In genomic region chr15:27601239-27601942, GRCh38 we compare ENCODE assay signal across 16 cellular contexts.
DNase-seq lines count a peak whose midpoint lies in the region; ATAC-seq and TF ChIP-seq lines count a peak whose summit lies in the region.
"Had no signal": no experiment of that assay in that cellular context is flagged by ENCODE, and none has a peak within 500 bp of the region (broad histone marks: within the 10 kb centered on the region; RNA-seq: fewer than 3 reads in every experiment).

No MANE protein-coding gene starts in this region.

- no peak for TF ChIP-seq POLR2A in heart left ventricle (IDR thresholded peaks at IDR 0.05)

- H3K36me3 ChIP-seq in BLaER1 = no peaks in the 10 kb centered on the region
- H3K36me3 ChIP-seq in PC-3 (ENCODE audit: low read depth, low read length) = no peaks in the 10 kb centered on the region
- H3K36me3 ChIP-seq in hepatocyte (replicated peaks; ENCODE audit: insufficient read depth, low read depth) = no peaks in the 10 kb centered on the region
- no peaks in the 10 kb centered on the region for H3K36me3 ChIP-seq in heart left ventricle
- H3K36me3 ChIP-seq: tibial nerve had no signal

- no peak overlapping the region for H3K4me3 Mint-ChIP-seq in activated CD4-positive, alpha-beta T cell treated with anti-CD3 and anti-CD28 coated beads, Interleukin-2, amount 10 ng/mL, durations not matched to agents 7 days and 5 days
- H3K4me3 Mint-ChIP-seq in activated naive CD4-positive, alpha-beta T cell treated with anti-CD3 and anti-CD28 coated beads, Interleukin-2, amount 10 ng/mL, durations not matched to agents 7 days and 5 days = no peak overlapping the region
- H3K4me3 Mint-ChIP-seq: activated naive CD8-positive, alpha-beta T cell treated with anti-CD3 and anti-CD28 coated beads, Interleukin-2, amount 50 U/mL, for 24 hours; activated T-cell treated with anti-CD3 and anti-CD28 coated beads, Interleukin-2, amount 50 U/mL, for 4 hours had no signal

- no TSS peak for BruUV-seq in PC-3 (replicated peaks; lab: Mats Ljungman, UMichigan)

- POLR2A ChIA-PET in PC-3 (lab: Charles Lee; ENCODE audit: unreplicated experiment) = no interaction called here
- POLR2A ChIA-PET in activated CD4-positive, alpha-beta T cell treated with anti-CD3 and anti-CD28 coated beads, Interleukin-2, amount 10 ng/mL, durations not matched to agents 7 days and 5 days (lab: Charles Lee) = no interaction called here

- H3K9me3 Mint-ChIP-seq in activated CD4-positive, alpha-beta T cell treated with anti-CD3 and anti-CD28 coated beads, Interleukin-2, amount 10 ng/mL, durations not matched to agents 7 days and 5 days = peaks cover 5% of the 10 kb centered on the region
- H3K9me3 Mint-ChIP-seq in activated naive CD4-positive, alpha-beta T cell treated with anti-CD3 and anti-CD28 coated beads, Interleukin-2, amount 10 ng/mL, durations not matched to agents 7 days and 5 days = peaks cover 40% of the 10 kb centered on the region

- H3K27me3 ChIP-seq in BLaER1 (no peaks in the 10 kb centered on the region), PC-3 (ENCODE audit: low read length) (no peaks in the 10 kb centered on the region), hepatocyte (no peaks in the 10 kb centered on the region), heart left ventricle (no peaks in the 10 kb centered on the region)
- H3K27me3 ChIP-seq: tibial nerve had no signal

- H3K4me3 ChIP-seq in BLaER1 (no peak overlapping the region), PC-3 (ENCODE audit: low read length) (no peak overlapping the region), hepatocyte (no peak overlapping the region), heart left ventricle (no peak overlapping the region)
- H3K4me3 ChIP-seq in Jurkat, Clone E6-1 (ENCODE audit: low read length) = no peak overlapping the region
- H3K4me3 ChIP-seq: tibial nerve had no signal

- no peak for TF ChIP-seq CTCF in PC-3 (conservative IDR thresholded peaks at IDR 0.05; ENCODE audit: low read depth, low read length)
- TF ChIP-seq CTCF in hepatocyte (IDR thresholded peaks at IDR 0.05; ENCODE audit: poor library complexity) = no peak
- no peak for TF ChIP-seq CTCF in heart left ventricle (IDR thresholded peaks at IDR 0.05)

- no peaks in the 10 kb centered on the region for H3K4me1 Mint-ChIP-seq in activated CD4-positive, alpha-beta T cell treated with anti-CD3 and anti-CD28 coated beads, Interleukin-2, amount 10 ng/mL, durations not matched to agents 7 days and 5 days
- H3K4me1 Mint-ChIP-seq in activated naive CD4-positive, alpha-beta T cell treated with anti-CD3 and anti-CD28 coated beads, Interleukin-2, amount 10 ng/mL, durations not matched to agents 7 days and 5 days = no peaks in the 10 kb centered on the region
- H3K4me1 Mint-ChIP-seq: activated naive CD8-positive, alpha-beta T cell treated with anti-CD3 and anti-CD28 coated beads, Interleukin-2, amount 50 U/mL, for 24 hours had no signal

- no peaks in the 10 kb centered on the region for H3K36me3 Mint-ChIP-seq in activated CD4-positive, alpha-beta T cell treated with anti-CD3 and anti-CD28 coated beads, Interleukin-2, amount 10 ng/mL, durations not matched to agents 7 days and 5 days (ENCODE audit: low read depth)
- H3K36me3 Mint-ChIP-seq in activated naive CD4-positive, alpha-beta T cell treated with anti-CD3 and anti-CD28 coated beads, Interleukin-2, amount 10 ng/mL, durations not matched to agents 7 days and 5 days = no peaks in the 10 kb centered on the region

- H3K4me1 ChIP-seq in BLaER1 (peaks cover 23% of the 10 kb centered on the region), PC-3 (ENCODE audit: insufficient read depth, low read length) (no peaks in the 10 kb centered on the region), hepatocyte (ENCODE audit: insufficient read depth) (no peaks in the 10 kb centered on the region), heart left ventricle (no peaks in the 10 kb centered on the region)
- H3K4me1 ChIP-seq: tibial nerve had no signal

- ATAC-seq in PC-3 = no peak
- ATAC-seq in heart left ventricle = no peak
- ATAC-seq: activated naive CD8-positive, alpha-beta T cell treated with anti-CD3 and anti-CD28 coated beads, Interleukin-2, amount 50 U/mL, for 24 hours; activated T-cell treated with anti-CD3 and anti-CD28 coated beads, Interleukin-2, amount 50 U/mL, for 4 hours had no signal

- peak; percentile 95 for DNase-seq in Jurkat, Clone E6-1 (ENCODE audit: low read depth, low spot score)
- DNase-seq in PC-3 (peak; percentile 51), hepatocyte (ENCODE audit: low spot score) (peak; percentile 12), heart left ventricle (no peak), AG08396 (ENCODE audit: low spot score) (no peak)
- no peak for DNase-seq in activated CD4-positive, alpha-beta T cell treated with anti-CD3 and anti-CD28 coated beads, Interleukin-2, amount 10 ng/mL, durations not matched to agents 7 days and 5 days
- DNase-seq in activated naive CD4-positive, alpha-beta T cell treated with anti-CD3 and anti-CD28 coated beads, Interleukin-2, amount 10 ng/mL, durations not matched to agents 7 days and 5 days = no peak
- DNase-seq: activated CD4-positive, alpha-beta T cell treated with anti-CD3 and anti-CD28 coated beads for 1 hour; activated naive CD8-positive, alpha-beta T cell treated with anti-CD3 and anti-CD28 coated beads, Interleukin-2, amount 50 U/mL, for 24 hours; activated T-cell treated with anti-CD3 and anti-CD28 coated beads, Interleukin-2, amount 50 U/mL, for 4 hours; cerebellar nuclear complex; H7; islet precursor cell; T-helper 2 cell had no signal

- H3K9me2 ChIP-seq in PC-3 (replicated peaks; ENCODE audit: low read length) (no peaks in the 10 kb centered on the region), hepatocyte (replicated peaks; ENCODE audit: insufficient read depth) (no peaks in the 10 kb centered on the region)

- H3F3A ChIP-seq in PC-3 (ENCODE audit: low read length, unreplicated experiment) = no peaks in the 10 kb centered on the region

- peaks cover 13% of the 10 kb centered on the region for H3K9me3 ChIP-seq in BLaER1
- peaks cover 6% of the 10 kb centered on the region for H3K9me3 ChIP-seq in PC-3 (ENCODE audit: low read length)
- H3K9me3 ChIP-seq in hepatocyte (ENCODE audit: low read depth) = no peaks in the 10 kb centered on the region
- H3K9me3 ChIP-seq in heart left ventricle = peaks cover 0 to 10% (median 0%) of the 10 kb centered on the region in 12 donors
- H3K9me3 ChIP-seq: tibial nerve had no signal

- H4K20me1 ChIP-seq in BLaER1 (no peaks in the 10 kb centered on the region), PC-3 (ENCODE audit: low read length) (no peaks in the 10 kb centered on the region), hepatocyte (ENCODE audit: insufficient read depth, poor library complexity, severe bottlenecking) (no peaks in the 10 kb centered on the region)

- H3K27ac ChIP-seq in BLaER1 = peak overlapping the region; percentile 20; the same call in 1 of the 2 replicates
- H3K27ac ChIP-seq in PC-3 (ENCODE audit: low read length) = no peak overlapping the region
- H3K27ac ChIP-seq in hepatocyte = no peak overlapping the region
- H3K27ac ChIP-seq in heart left ventricle = no peak overlapping the region
- H3K27ac ChIP-seq: tibial nerve had no signal

- 66% methylated on average over 12 of the region's 12 CpGs for whole genome bisulfite sequencing in hepatocyte (ENCODE audit: low lambda C conversion rate, missing lambda C conversion rate)
- WGBS in heart left ventricle, 4 donors = 67 to 74% (median 68%) methylated on average over 12 of the region's 12 CpGs

- CTCF ChIA-PET in PC-3 (lab: Charles Lee) = no interaction called here
- CTCF ChIA-PET in activated CD4-positive, alpha-beta T cell treated with anti-CD3 and anti-CD28 coated beads, Interleukin-2, amount 10 ng/mL, durations not matched to agents 7 days and 5 days (lab: Charles Lee) = no interaction called here
- CTCF ChIA-PET in activated naive CD4-positive, alpha-beta T cell treated with anti-CD3 and anti-CD28 coated beads, Interleukin-2, amount 10 ng/mL, durations not matched to agents 7 days and 5 days (lab: Charles Lee) = no interaction called here

- intact Hi-C loops in PC-3 (cut with micrococcal nuclease) = no loop called here
- intact Hi-C loops in heart left ventricle (cut with DNase I) = no loop called here

- H3K9ac ChIP-seq in BLaER1 (no peak overlapping the region), PC-3 (ENCODE audit: low read length) (no peak overlapping the region)

- H3K27ac Mint-ChIP-seq in activated CD4-positive, alpha-beta T cell treated with anti-CD3 and anti-CD28 coated beads, Interleukin-2, amount 10 ng/mL, durations not matched to agents 7 days and 5 days = no peak overlapping the region
- H3K27ac Mint-ChIP-seq in activated naive CD4-positive, alpha-beta T cell treated with anti-CD3 and anti-CD28 coated beads, Interleukin-2, amount 10 ng/mL, durations not matched to agents 7 days and 5 days = no peak overlapping the region
- H3K27ac Mint-ChIP-seq: activated naive CD8-positive, alpha-beta T cell treated with anti-CD3 and anti-CD28 coated beads, Interleukin-2, amount 50 U/mL, for 24 hours had no signal

- no peaks in the 10 kb centered on the region for H3K27me3 Mint-ChIP-seq in activated CD4-positive, alpha-beta T cell treated with anti-CD3 and anti-CD28 coated beads, Interleukin-2, amount 10 ng/mL, durations not matched to agents 7 days and 5 days
- no peaks in the 10 kb centered on the region for H3K27me3 Mint-ChIP-seq in activated naive CD4-positive, alpha-beta T cell treated with anti-CD3 and anti-CD28 coated beads, Interleukin-2, amount 10 ng/mL, durations not matched to agents 7 days and 5 days
- H3K27me3 Mint-ChIP-seq: activated naive CD8-positive, alpha-beta T cell treated with anti-CD3 and anti-CD28 coated beads, Interleukin-2, amount 50 U/mL, for 24 hours had no signal

- H3K4me2 ChIP-seq in BLaER1 = peak overlapping the region; percentile 58
- no peak overlapping the region for H3K4me2 ChIP-seq in PC-3 (ENCODE audit: low read length)
- no peak overlapping the region for H3K4me2 ChIP-seq in hepatocyte

- H2AFZ ChIP-seq in PC-3 (ENCODE audit: low read length) (no peak overlapping the region), hepatocyte (no peak overlapping the region)

- H3K79me2 ChIP-seq in PC-3 (ENCODE audit: low read length) = no peaks in the 10 kb centered on the region
- H3K79me2 ChIP-seq in hepatocyte = no peaks in the 10 kb centered on the region

Comparison
In these comparisons a context has a peak if more than half of its experiments do, and no peak if none do; other contexts are left out.
1. DNase-seq: peak in Jurkat, Clone E6-1 (single experiment), PC-3 (single experiment) and hepatocyte (single experiment); none in heart left ventricle (0 of 5), activated CD4-positive, alpha-beta T cell treated with anti-CD3 and anti-CD28 coated beads, Interleukin-2, amount 10 ng/mL, durations not matched to agents 7 days and 5 days (single experiment), activated naive CD4-positive, alpha-beta T cell treated with anti-CD3 and anti-CD28 coated beads, Interleukin-2, amount 10 ng/mL, durations not matched to agents 7 days and 5 days (single experiment) and AG08396 (single experiment).